8 cellular contexts compared by ENCODE assay signal in the genomic region with DNA sequence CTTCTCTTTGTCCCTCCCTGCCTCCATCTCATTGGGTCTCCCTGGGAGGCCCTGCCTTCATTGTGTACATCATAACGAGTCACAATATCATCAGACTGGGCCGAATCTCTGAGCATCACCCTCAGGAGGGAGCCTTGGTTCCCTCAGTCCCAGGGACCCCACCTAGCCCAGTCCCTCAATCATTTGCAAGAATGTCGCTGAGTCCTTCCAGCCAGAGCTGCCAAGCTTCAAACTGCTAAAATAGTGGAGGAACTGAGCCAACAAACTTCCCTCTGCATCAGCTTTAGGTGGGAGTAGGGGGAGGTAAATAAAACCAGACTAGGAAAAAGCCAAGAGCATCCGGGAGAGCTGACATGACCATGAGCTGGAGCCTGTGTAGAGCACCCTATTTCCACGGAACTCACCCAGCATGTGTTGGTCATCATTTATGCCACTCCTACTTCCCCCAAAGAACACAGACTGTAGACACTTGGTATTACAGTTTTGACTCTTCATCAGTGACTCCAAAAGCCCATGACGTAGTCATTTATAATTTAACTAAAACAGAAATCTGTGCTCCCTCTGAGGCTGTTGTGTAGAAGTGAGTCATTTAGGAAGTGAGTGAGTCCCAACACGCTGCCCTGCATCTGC. TPM values are rescaled to one million over a fixed set of nuclear protein-coding genes. Genes with fewer than 3 reads are reported as not detected.
DNase-seq lines count a peak whose midpoint lies in the region; ATAC-seq and TF ChIP-seq lines count a peak whose summit lies in the region.

No MANE protein-coding gene starts in this region.

- H3K4me3 ChIP-seq in A673 (ENCODE audit: low read depth, low read length, poor library complexity, severe bottlenecking): no peak overlapping the region
- no peak overlapping the region for H3K4me3 ChIP-seq in astrocyte of the spinal cord (ENCODE audit: low read depth, low read length)
- H3K4me3 ChIP-seq in vagina: no peak overlapping the region

- TF ChIP-seq POLR2A in vagina (IDR thresholded peaks at IDR 0.05): no peak

- H3K27me3 Mint-ChIP-seq in T-cell: peaks cover 20 to 23% of the 10 kb centered on the region in 2 donors

- H3K9me3 ChIP-seq in A673 (ENCODE audit: low read depth, low read length, poor library complexity, severe bottlenecking): peaks cover 7% of the 10 kb centered on the region
- H3K9me3 ChIP-seq in vagina: no peaks in the 10 kb centered on the region

- POLR2A ChIA-PET in A673 (lab: Charles Lee; ENCODE audit: low non-redundant PET): no interaction called here
- POLR2A ChIA-PET in T-cell (lab: Charles Lee): interaction anchor here in 1 of 2 donors (0.6 kb wide), 1 partner anchor 16 kb away, joined by 3 read pairs; no protein-coding TSS in a partner anchor

- no TSS peak for BruUV-seq in A673 (replicated peaks; lab: Mats Ljungman, UMichigan)

- no peaks in the 10 kb centered on the region for H3K36me3 Mint-ChIP-seq in T-cell

- ATAC-seq in GM19372 (IDR thresholded peaks at IDR 0.05; ENCODE audit: low read depth, unreplicated experiment) (peak; percentile 49), HG03139 (IDR thresholded peaks at IDR 0.05; ENCODE audit: unreplicated experiment) (peak; percentile 49), T-cell (replicated peaks in 1 of 4) (no peak)

- H3K4me1 Mint-ChIP-seq in T-cell: peaks cover 3 to 6% (median 5%) of the 10 kb centered on the region in 3 donors

- no peaks in the 10 kb centered on the region for H3K36me3 ChIP-seq in A673 (ENCODE audit: insufficient read depth, low read length, poor library complexity, severe bottlenecking)
- no peaks in the 10 kb centered on the region for H3K36me3 ChIP-seq in vagina

- CTCF ChIA-PET in A673 (lab: Charles Lee): interaction anchor here (0.6 kb wide), 1 partner anchor 28 kb away, joined by 3 read pairs; no protein-coding TSS in a partner anchor
- CTCF ChIA-PET in T-cell (lab: Charles Lee): interaction anchor here (0.5 to 1.1 kb wide), 3 partner anchors 20 to 245 kb away, joined by 3 to 4 read pairs (median 3); no protein-coding TSS in a partner anchor

- H3K4me3 Mint-ChIP-seq in T-cell: no peak overlapping the region

- peaks cover 13% of the 10 kb centered on the region for H3K4me1 ChIP-seq in A673 (ENCODE audit: insufficient read depth, low read length, poor library complexity, severe bottlenecking)
- H3K4me1 ChIP-seq in vagina: no peaks in the 10 kb centered on the region

- in situ Hi-C loops in astrocyte of the spinal cord (cut with HindIII; ENCODE audit: low sequenced_read_pairs): no loop called here

- intact Hi-C loops in A673 (cut with micrococcal nuclease; ENCODE audit: unreplicated experiment) (no loop called here), vagina (cut with DNase I) (no loop called here)

- H3K9me3 Mint-ChIP-seq in T-cell: no peaks in the 10 kb centered on the region

- no peak overlapping the region for H3K27ac Mint-ChIP-seq in T-cell

- peak; percentile 31 for DNase-seq in A673 (ENCODE audit: low spot score)
- DNase-seq in astrocyte of the spinal cord (ENCODE audit: low read depth, low spot score): peak; percentile 20
- DNase-seq in T-cell: no peak
- DNase-seq in DMS153 treated with DMSO at 0.1 percent for 48 hours (lab: John Stamatoyannopoulos, UW; ENCODE audit: unreplicated experiment): no peak
- DNase-seq in vagina (ENCODE audit: extremely low spot score in 2 of 2): no peak
- DNase-seq in nucleus accumbens (lab: John Stamatoyannopoulos, UW): no peak

- H3K27me3 ChIP-seq in A673 (replicated peaks; ENCODE audit: insufficient read depth, low read depth, low read length, poor library complexity) (no peaks in the 10 kb centered on the region), vagina (no peaks in the 10 kb centered on the region)

- H3K27ac ChIP-seq in A673 (ENCODE audit: low read depth, low read length, poor library complexity, severe bottlenecking) (no peak overlapping the region), vagina (no peak overlapping the region)

- TF ChIP-seq CTCF in A673 (conservative IDR thresholded peaks at IDR 0.05; ENCODE audit: low read depth, low read length) (no peak), astrocyte of the spinal cord (IDR thresholded peaks at IDR 0.05; ENCODE audit: low read depth, low read length) (no peak), vagina (IDR thresholded peaks at IDR 0.05) (no peak)

RNA-seq across cellular contexts. Expression of gene IL17A, which starts 28.8 kb away (rescaled TPM):
- total RNA-seq in A673 (2021) (not detected in 2 replicates), T-cell (not detected), vagina (not detected)

Comparison
In these comparisons a context has a peak if more than half of its experiments do, and no peak if none do; other contexts are left out.
1. DNase-seq: peak in A673 (single experiment) and astrocyte of the spinal cord (single experiment); none in T-cell (0 of 34), DMS153 treated with DMSO at 0.1 percent for 48 hours (single experiment), vagina (0 of 2) and nucleus accumbens (0 of 56).
2. ATAC-seq: peak in GM19372 (single experiment) and HG03139 (single experiment); none in T-cell (0 of 4).